ENCODE assay signal across 28 cellular contexts in genomic region chr20:55650609-55651228, GRCh38.
"Had no signal": no experiment of that assay in that cellular context is flagged by ENCODE, and none has a peak within 500 bp of the region (broad histone marks: within the 10 kb centered on the region; RNA-seq: fewer than 3 reads in every experiment).

No MANE protein-coding gene starts in this region.

- H3K4me3 Mint-ChIP-seq: natural killer cell; nephron; neural progenitor cell; stimulated activated effector memory CD8-positive, alpha-beta T cell treated with anti-CD3 and anti-CD28 coated beads, Interleukin-12 subunit alpha, Interleukin-12 subunit beta, amount 100 ng/mL, for 72 hours; stimulated activated naive B cell treated with anti-CD40 and anti-IgM and Interleukin-4, amounts not matched to agents 10 μg/mL and 1 μg/mL and 100 μg/mL, for 72 hours; stimulated activated naive CD8-positive, alpha-beta T cell treated with anti-CD3 and anti-CD28 coated beads, Interleukin-15, Interleukin-2, amounts not matched to agents 100 ng/mL and 50 ng/mL, for 24 hours had no signal

- DNase-seq: natural killer cell; occipital lobe; ovary; posterior cingulate gyrus; psoas muscle; right cardiac atrium; stimulated activated CD4-positive, alpha-beta T cell treated with anti-CD3 and anti-CD28 coated beads, Interleukin-15, amount 100 ng/mL, for 24 hours; stimulated activated CD4-positive, alpha-beta T cell treated with anti-CD3 and anti-CD28 coated beads, Interleukin-2, amount 100 ng/mL, for 24 hours; stimulated activated CD4-positive, alpha-beta T cell treated with anti-CD3 and anti-CD28 coated beads, Interleukin-2, amount 100 ng/mL, for 48 hours; stimulated activated CD4-positive, alpha-beta T cell treated with anti-CD3 and anti-CD28 coated beads, Interleukin-4, amount 100 ng/mL, for 24 hours; stimulated activated naive B cell treated with anti-CD40 and anti-IgM and Interleukin-4, amounts not matched to agents 10 μg/mL and 1 μg/mL and 100 μg/mL, for 72 hours; stimulated activated naive CD4-positive, alpha-beta T cell treated with Interleukin-2 at 50 U/mL for 16 hours; stomach; thyroid gland; trophoblast cell; upper lobe of left lung had no signal

- H3K36me3 ChIP-seq: neural progenitor cell, ovary, stomach, thoracic aorta, thyroid gland, tibial nerve, upper lobe of left lung, vagina had no signal

- H3K9me3 Mint-ChIP-seq: nephron, neural progenitor cell had no signal

- H3K4me1 ChIP-seq: parathyroid adenoma, psoas muscle, stomach, thyroid gland, upper lobe of left lung, vagina had no signal

- H3K36me3 Mint-ChIP-seq: natural killer cell; neural progenitor cell; stimulated activated effector memory CD8-positive, alpha-beta T cell treated with anti-CD3 and anti-CD28 coated beads, Interleukin-12 subunit alpha, Interleukin-12 subunit beta, amount 100 ng/mL, for 72 hours; stimulated activated naive B cell treated with anti-CD40 and anti-IgM and Interleukin-4, amounts not matched to agents 10 μg/mL and 1 μg/mL and 100 μg/mL, for 72 hours had no signal

- FAIRE-seq: urothelium cell line had no signal

- H3K4me3 ChIP-seq: neural progenitor cell, ovary, psoas muscle, skin epidermis, stomach, thoracic aorta, thyroid gland, tibial nerve, upper lobe of left lung, vagina had no signal

- ATAC-seq: natural killer cell; psoas muscle; right cardiac atrium; sciatic nerve; stimulated activated effector memory CD8-positive, alpha-beta T cell treated with anti-CD3 and anti-CD28 coated beads, Interleukin-12 subunit alpha, Interleukin-12 subunit beta, amount 100 ng/mL, for 72 hours; stimulated activated naive B cell treated with anti-CD40 and anti-IgM and Interleukin-4, amounts not matched to agents 10 μg/mL and 1 μg/mL and 100 μg/mL, for 72 hours had no signal

- H3K27me3 ChIP-seq: neural progenitor cell, ovary, stomach, thyroid gland, tibial nerve, upper lobe of left lung, vagina had no signal

- H3K9me3 ChIP-seq: ovary, psoas muscle, thoracic aorta, thyroid gland, tibial nerve, upper lobe of left lung, vagina had no signal

- H3K27ac Mint-ChIP-seq: natural killer cell; nephron; neural progenitor cell; progenitor cell of endocrine pancreas; stimulated activated effector memory CD8-positive, alpha-beta T cell treated with anti-CD3 and anti-CD28 coated beads, Interleukin-12 subunit alpha, Interleukin-12 subunit beta, amount 100 ng/mL, for 72 hours; stimulated activated naive B cell treated with anti-CD40 and anti-IgM and Interleukin-4, amounts not matched to agents 10 μg/mL and 1 μg/mL and 100 μg/mL, for 72 hours; stimulated activated naive CD8-positive, alpha-beta T cell treated with anti-CD3 and anti-CD28 coated beads, Interleukin-15, Interleukin-2, amounts not matched to agents 100 ng/mL and 50 ng/mL, for 24 hours had no signal

- H3K27me3 Mint-ChIP-seq: stimulated activated naive B cell treated with anti-CD40 and anti-IgM and Interleukin-4, amounts not matched to agents 10 μg/mL and 1 μg/mL and 100 μg/mL, for 72 hours; stimulated activated naive CD8-positive, alpha-beta T cell treated with anti-CD3 and anti-CD28 coated beads, Interleukin-15, Interleukin-2, amounts not matched to agents 100 ng/mL and 50 ng/mL, for 24 hours had no signal

- H3K9ac ChIP-seq: neural progenitor cell, parathyroid adenoma had no signal

- H3K4me1 Mint-ChIP-seq: natural killer cell; nephron; stimulated activated effector memory CD8-positive, alpha-beta T cell treated with anti-CD3 and anti-CD28 coated beads, Interleukin-12 subunit alpha, Interleukin-12 subunit beta, amount 100 ng/mL, for 72 hours; stimulated activated naive B cell treated with anti-CD40 and anti-IgM and Interleukin-4, amounts not matched to agents 10 μg/mL and 1 μg/mL and 100 μg/mL, for 72 hours had no signal

- H3K27ac ChIP-seq: neural progenitor cell, ovary, parathyroid adenoma, psoas muscle, skin epidermis, stomach, thoracic aorta, thyroid gland, upper lobe of left lung, vagina had no signal
